In the genomic region with DNA sequence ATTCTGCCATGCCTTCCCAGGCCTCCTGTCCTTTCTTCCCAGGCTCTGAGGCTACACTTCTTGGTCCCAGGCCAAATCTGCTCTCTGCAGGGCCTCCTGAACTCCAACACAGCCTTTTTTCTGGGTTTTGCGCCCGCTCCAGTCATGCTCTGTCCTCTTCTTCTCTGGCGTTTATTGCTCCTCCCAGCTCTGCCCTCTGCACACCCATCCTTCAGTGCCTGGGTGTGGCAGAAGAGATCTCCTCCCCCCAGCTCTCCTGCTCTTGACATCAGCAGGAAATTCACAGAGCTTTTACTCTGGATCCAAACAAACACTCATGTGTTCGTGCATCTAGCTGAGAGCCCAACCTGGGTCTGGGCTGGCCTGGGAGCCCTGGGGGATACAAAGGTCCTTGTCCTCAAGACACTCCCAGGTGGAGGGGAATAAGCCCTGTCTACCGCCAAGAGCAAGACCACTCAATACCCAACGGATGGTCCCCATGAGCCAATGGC, we compare ENCODE assay signal across 17 cellular contexts. TPM values are rescaled to one million over a fixed set of nuclear protein-coding genes. Genes with fewer than 3 reads are reported as not detected.
A peak's percentile ranks its signal among the peaks of the same experiment; 100 is the strongest.
DNase-seq lines count a peak whose midpoint lies in the region; ATAC-seq, FAIRE-seq and TF ChIP-seq lines count a peak whose summit lies in the region.
"Had no signal": no experiment of that assay in that cellular context is flagged by ENCODE, and none has a peak within 500 bp of the region (broad histone marks: within the 10 kb centered on the region; RNA-seq: fewer than 3 reads in every experiment).

No MANE protein-coding gene starts in this region.

- H4K20me1 ChIP-seq in HepG2 (ENCODE audit: insufficient read depth, low read length), result no peaks in the 10 kb centered on the region

- no peak for TF ChIP-seq RAD21 in HepG2 (CRISPR knock-in tag; IDR thresholded peaks at IDR 0.05)

- H3K36me3 Mint-ChIP-seq in WTC11, result peaks cover 2% of the 10 kb centered on the region; the same call in 1 of the 2 replicates

- H3K9me3 Mint-ChIP-seq in WTC11, result peaks cover 3% of the 10 kb centered on the region; the same call in 1 of the 2 replicates
- H3K9me3 Mint-ChIP-seq: activated T-cell treated with anti-CD3 and anti-CD28 coated beads, Interleukin-2, amount 50 U/mL, for 72 hours; stimulated activated effector memory CD8-positive, alpha-beta T cell treated with anti-CD3 and anti-CD28 coated beads, Interleukin-12 subunit alpha, Interleukin-12 subunit beta, amount 100 ng/mL, for 72 hours had no signal

- H3K9me3 ChIP-seq in right lobe of liver (no peaks in the 10 kb centered on the region), HepG2 (ENCODE audit: low read length) (no peaks in the 10 kb centered on the region), left lung (no peaks in the 10 kb centered on the region)

- H3K4me1 ChIP-seq in right lobe of liver (peaks cover 0 to 3% (median 0%) of the 10 kb centered on the region in 4 donors), HepG2 (ENCODE audit: insufficient read depth, low read length) (peaks cover 45% of the 10 kb centered on the region), left lung (peaks cover 13 to 53% of the 10 kb centered on the region in 2 donors)

- TF ChIP-seq CTCF in right lobe of liver (IDR thresholded peaks at IDR 0.05) (no peak), HepG2 (CRISPR knock-in tag; IDR thresholded peaks at IDR 0.05) (no peak), left lung (IDR thresholded peaks at IDR 0.05) (no peak), WTC11 (IDR thresholded peaks at IDR 0.05) (no peak)

- H3K4me1 Mint-ChIP-seq in WTC11, result peaks cover 28% of the 10 kb centered on the region

- no peak overlapping the region for H3K9ac ChIP-seq in HepG2 (ENCODE audit: insufficient read depth, low read depth, low read length)

- no peaks in the 10 kb centered on the region for H3K79me2 ChIP-seq in HepG2 (ENCODE audit: insufficient read depth, low read length)

- intact Hi-C loops in right lobe of liver (cut with DNase I) (no loop called here), HepG2 (cut with micrococcal nuclease; ENCODE audit: unreplicated experiment) (no loop called here), left lung (cut with DNase I) (no loop called here)

- no peak for ATAC-seq in right lobe of liver
- ATAC-seq in HepG2, result no peak
- peak; percentile 84 for ATAC-seq in left lung
- no peak for ATAC-seq in WTC11
- ATAC-seq in SK-N-SH treated with all-trans-retinoic acid at 6 μM for 48 hours, result no peak; the same call in 2 of the 3 replicates
- ATAC-seq: activated T-cell treated with anti-CD3 and anti-CD28 coated beads, Interleukin-2, amount 50 U/mL, for 72 hours; stimulated activated effector memory CD8-positive, alpha-beta T cell treated with anti-CD3 and anti-CD28 coated beads, Interleukin-12 subunit alpha, Interleukin-12 subunit beta, amount 100 ng/mL, for 72 hours had no signal

- H3K4me2 ChIP-seq in HepG2 (ENCODE audit: low read depth, low read length), result no peak overlapping the region

- in situ Hi-C loops in HepG2 (cut with HindIII; ENCODE audit: extremely low pct_ligation_motif_present, low pct_unique_long_range_greater_than_20kb), result no loop called here

- H3K27ac ChIP-seq in right lobe of liver, result no peak overlapping the region
- no peak overlapping the region for H3K27ac ChIP-seq in HepG2 (ENCODE audit: extremely low read length, insufficient read depth, low read length)
- H3K27ac ChIP-seq in left lung, result no peak overlapping the region
- H3K27ac ChIP-seq: HL-60 had no signal

- TF ChIP-seq POLR2A in right lobe of liver (IDR thresholded peaks at IDR 0.05) (no peak), HepG2 (IDR thresholded peaks at IDR 0.05; ENCODE audit: insufficient read depth in 1 of 2, low read depth in 2 of 2, low read length in 2 of 2) (no peak)

- H3K36me3 ChIP-seq in right lobe of liver (no peaks in the 10 kb centered on the region), HepG2 (replicated peaks in 1 of 2; ENCODE audit: control insufficient read depth in 1 of 2, insufficient read depth in 2 of 2, low read length in 2 of 2) (no peaks in the 10 kb centered on the region), left lung (no peaks in the 10 kb centered on the region)
- H3K36me3 ChIP-seq: WERI-Rb-1 had no signal

- no peak for FAIRE-seq in HepG2 (lab: Jason Lieb, UNC)
- FAIRE-seq: GM19239 had no signal

- no peaks in the 10 kb centered on the region for H3K27me3 Mint-ChIP-seq in WTC11 (ENCODE audit: low read depth)

- H3K4me3 Mint-ChIP-seq in WTC11, result no peak overlapping the region
- H3K4me3 Mint-ChIP-seq: activated T-cell treated with anti-CD3 and anti-CD28 coated beads, Interleukin-2, amount 50 U/mL, for 72 hours; stimulated activated effector memory CD8-positive, alpha-beta T cell treated with anti-CD3 and anti-CD28 coated beads, Interleukin-12 subunit alpha, Interleukin-12 subunit beta, amount 100 ng/mL, for 72 hours had no signal

- BruUV-seq in HepG2 (replicated peaks; lab: Mats Ljungman, UMichigan), result no TSS peak

- no peak overlapping the region for H3K27ac Mint-ChIP-seq in WTC11
- H3K27ac Mint-ChIP-seq: activated T-cell treated with anti-CD3 and anti-CD28 coated beads, Interleukin-2, amount 50 U/mL, for 72 hours; stimulated activated effector memory CD8-positive, alpha-beta T cell treated with anti-CD3 and anti-CD28 coated beads, Interleukin-12 subunit alpha, Interleukin-12 subunit beta, amount 100 ng/mL, for 72 hours had no signal

- WGBS in right lobe of liver (ENCODE audit: insufficient coverage, low coverage, low lambda C conversion rate, missing lambda C conversion rate), result 81% methylated on average over 4 of the region's 6 CpGs
- 32% methylated on average over 5 of the region's 6 CpGs for WGBS in HepG2 (ENCODE audit: low lambda C conversion rate)

- H2AFZ ChIP-seq in HepG2 (ENCODE audit: low read length), result no peak overlapping the region

- POLR2A ChIA-PET in HepG2 (lab: Yijun Ruan, JAX), result no interaction called here
- POLR2A ChIA-PET in WTC11 (lab: Charles Lee), result interaction anchor here (1.1 to 1.3 kb wide), 2 partner anchors 121 to 198 kb away, joined by 3 read pairs; a partner anchor contains a TSS

- DNase-seq in right lobe of liver (peak in 2 of 3 donors; percentile 19 to 42), HepG2 (ENCODE audit: low spot score) (no peak), amniotic epithelial cell (ENCODE audit: low read depth) (peak; percentile 76), left lung (peak in 1 of 2 donors; percentile 67), WTC11 (ENCODE audit: low spot score) (no peak)
- no peak for DNase-seq in stimulated activated CD4-positive, alpha-beta T cell treated with anti-CD3 and anti-CD28 coated beads, Interleukin-4, amount 100 ng/mL, for 24 hours
- no peak for DNase-seq in central memory CD4-positive, alpha-beta T cell
- DNase-seq: activated T-cell treated with anti-CD3 and anti-CD28 coated beads, Interleukin-2, amount 50 U/mL, for 72 hours; cortex of kidney; NCI-H1092 treated with DMSO at 0.1 percent for 48 hours; WERI-Rb-1 had no signal

- TF ChIP-seq EP300 in HepG2 (IDR thresholded peaks at IDR 0.05; ENCODE audit: low read depth in 2 of 2, low read length in 2 of 2), result no peak
- TF ChIP-seq EP300 in HepG2 (CRISPR knock-in tag; IDR thresholded peaks at IDR 0.05; ENCODE audit: borderline replicate concordance), result no peak

- H3K4me3 ChIP-seq in right lobe of liver, result no peak overlapping the region
- H3K4me3 ChIP-seq in HepG2 (replicated peaks in 1 of 3; ENCODE audit: insufficient read depth in 1 of 3, low read depth in 2 of 3, low read length in 3 of 3), result no peak overlapping the region
- no peak overlapping the region for H3K4me3 ChIP-seq in left lung

- CTCF ChIA-PET in HepG2 (lab: Yijun Ruan, JAX; ENCODE audit: low intra/inter-chr PET ratio, low total read pairs), result no interaction called here
- CTCF ChIA-PET in WTC11 (lab: Charles Lee), result interaction anchor here (1.3 to 17.4 kb wide), 2 partner anchors 10 to 196 kb away, joined by 3 to 341 read pairs; a partner anchor contains a TSS

- H3K27me3 ChIP-seq in right lobe of liver (no peaks in the 10 kb centered on the region), HepG2 (ENCODE audit: control insufficient read depth in 1 of 2, insufficient read depth in 2 of 2, low read length in 2 of 2) (peaks cover 0 to 3% of the 10 kb centered on the region in 2 experiments; a peak in 3 of 5 replicates), left lung (no peaks in the 10 kb centered on the region)

RNA-seq across cellular contexts. Expression of a gene that starts 22.9 kb away (rescaled TPM):
- total RNA-seq in right lobe of liver, result 1 to 10 TPM in 3 of 6 experiments, not detected in 3; 3.2 to 4.7 (median 3.3) TPM
- 7.6 and 18.2 TPM in 2 replicates for total RNA-seq in HepG2 (2016; rRNA removed; fragmentation: Illumina TruSeq; extraction: Trizol)
- 3.1 and 3.5 TPM in 2 replicates for total RNA-seq in HepG2 (2016; cell fraction: cytosol; rRNA removed; fragmentation: Illumina TruSeq; extraction: Trizol; ENCODE audit: low read depth)
- 6.3 and 18.1 TPM in 2 replicates for total RNA-seq in HepG2 (2016; cell fraction: insoluble cytoplasmic fraction; rRNA removed; fragmentation: Illumina TruSeq; extraction: Trizol)
- total RNA-seq in HepG2 (2016; cell fraction: membrane; rRNA removed; fragmentation: Illumina TruSeq; extraction: Trizol), result 4.6 and 5.1 TPM in 2 replicates
- total RNA-seq in HepG2 (2016; cell fraction: nucleus; rRNA removed; fragmentation: Illumina TruSeq; extraction: Trizol), result 21.5 and 27.6 TPM in 2 replicates
- polyA plus RNA-seq in HepG2 (2011; rRNA removed), result 106 and 127 TPM in 2 replicates
- 24.6 and 30.4 TPM in 2 replicates for polyA plus RNA-seq in HepG2 (2011; cell fraction: cytosol; rRNA removed)
- polyA plus RNA-seq in HepG2 (2011; cell fraction: nucleus; rRNA removed), result 854 and 1,047 TPM in 2 replicates
- polyA plus RNA-seq in HepG2 (2012), result 79.1 and 95.8 TPM in 2 replicates
- polyA plus RNA-seq in HepG2 (2016; cell fraction: cytosol; fragmentation: Illumina TruSeq; extraction: Trizol; ENCODE audit: low read depth), result 3.0 and 3.7 TPM in 2 replicates
- polyA plus RNA-seq in HepG2 (2016; cell fraction: insoluble cytoplasmic fraction; fragmentation: Illumina TruSeq; extraction: Trizol; ENCODE audit: low read depth), result 11.9 and 13.8 TPM in 2 replicates
- polyA plus RNA-seq in HepG2 (2016; cell fraction: membrane; fragmentation: Illumina TruSeq; extraction: Trizol; ENCODE audit: low read depth), result 4.6 and 5.0 TPM in 2 replicates
- 139 and 140 TPM in 2 replicates for polyA plus RNA-seq in HepG2 (2016; cell fraction: nucleus; fragmentation: Illumina TruSeq; extraction: Trizol; ENCODE audit: insufficient read depth, low read depth)
- polyA minus RNA-seq in HepG2 (2011; rRNA and poly(A)+ RNA removed; ENCODE audit: low replicate concordance), result 2.2 and 43.5 TPM in 2 replicates
- polyA minus RNA-seq in HepG2 (2011; cell fraction: cytosol; rRNA and poly(A)+ RNA removed), result 15.7 and 17.0 TPM in 2 replicates
- polyA minus RNA-seq in HepG2 (2011; cell fraction: nucleus; rRNA and poly(A)+ RNA removed), result 107 and 127 TPM in 2 replicates
- total RNA-seq in left lung, result not detected
- total RNA-seq in WTC11 (2021), result 0.17 to 0.41 TPM in 2 of 3 replicates, not detected in the other
- total RNA-seq: activated T-cell treated with anti-CD3 and anti-CD28 coated beads, Interleukin-2, amount 50 U/mL, for 72 hours; mononuclear cell; OCI-LY7 had no signal

RNA-seq across cellular contexts. Expression of a gene that starts 45.7 kb away (rescaled TPM):
- total RNA-seq in right lobe of liver, result 10 to 100 TPM in 3 of 6 experiments, 1 to 10 TPM in 3; 1.2 to 19.2 (median 10.6) TPM
- total RNA-seq in HepG2 (2016; rRNA removed; fragmentation: Illumina TruSeq; extraction: Trizol), result 127 and 150 TPM in 2 replicates
- total RNA-seq in HepG2 (2016; cell fraction: cytosol; rRNA removed; fragmentation: Illumina TruSeq; extraction: Trizol; ENCODE audit: low read depth), result 35.2 and 40.3 TPM in 2 replicates
- 127 and 162 TPM in 2 replicates for total RNA-seq in HepG2 (2016; cell fraction: insoluble cytoplasmic fraction; rRNA removed; fragmentation: Illumina TruSeq; extraction: Trizol)
- 35.2 and 39.0 TPM in 2 replicates for total RNA-seq in HepG2 (2016; cell fraction: membrane; rRNA removed; fragmentation: Illumina TruSeq; extraction: Trizol)
- total RNA-seq in HepG2 (2016; cell fraction: nucleus; rRNA removed; fragmentation: Illumina TruSeq; extraction: Trizol), result 49.3 and 64.9 TPM in 2 replicates
- 124 and 142 TPM in 2 replicates for polyA plus RNA-seq in HepG2 (2011; rRNA removed)
- 105 and 126 TPM in 2 replicates for polyA plus RNA-seq in HepG2 (2011; cell fraction: cytosol; rRNA removed)
- polyA plus RNA-seq in HepG2 (2011; cell fraction: nucleus; rRNA removed), result 39.2 and 41.5 TPM in 2 replicates
- 102 and 104 TPM in 2 replicates for polyA plus RNA-seq in HepG2 (2012)
- polyA plus RNA-seq in HepG2 (2016; cell fraction: cytosol; fragmentation: Illumina TruSeq; extraction: Trizol; ENCODE audit: low read depth), result 37.0 and 38.1 TPM in 2 replicates
- 128 and 138 TPM in 2 replicates for polyA plus RNA-seq in HepG2 (2016; cell fraction: insoluble cytoplasmic fraction; fragmentation: Illumina TruSeq; extraction: Trizol; ENCODE audit: low read depth)
- polyA plus RNA-seq in HepG2 (2016; cell fraction: membrane; fragmentation: Illumina TruSeq; extraction: Trizol; ENCODE audit: low read depth), result 28.9 and 29.1 TPM in 2 replicates
- 66.5 and 79.1 TPM in 2 replicates for polyA plus RNA-seq in HepG2 (2016; cell fraction: nucleus; fragmentation: Illumina TruSeq; extraction: Trizol; ENCODE audit: insufficient read depth, low read depth)
- 34.6 and 95.6 TPM in 2 replicates for polyA minus RNA-seq in HepG2 (2011; rRNA and poly(A)+ RNA removed; ENCODE audit: low replicate concordance)
- 31.6 and 39.1 TPM in 2 replicates for polyA minus RNA-seq in HepG2 (2011; cell fraction: cytosol; rRNA and poly(A)+ RNA removed)
- polyA minus RNA-seq in HepG2 (2011; cell fraction: nucleus; rRNA and poly(A)+ RNA removed), result 15.7 and 24.2 TPM in 2 replicates
- total RNA-seq in left lung, result 10 to 100 TPM; 13.8 to 30.9 TPM
- total RNA-seq in WTC11 (2021), result 2.2 to 3.5 TPM (median 3.3 TPM) in 3 replicates
- total RNA-seq: OCI-LY7 had no signal

Comparison
In these comparisons a context has a peak if more than half of its experiments do, and no peak if none do; other contexts are left out.
1. DNase-seq: peak in right lobe of liver (2 of 3) and amniotic epithelial cell (single experiment); none in HepG2 (single experiment), stimulated activated CD4-positive, alpha-beta T cell treated with anti-CD3 and anti-CD28 coated beads, Interleukin-4, amount 100 ng/mL, for 24 hours (single experiment), central memory CD4-positive, alpha-beta T cell (single experiment) and WTC11 (single experiment).